Comparison of ENCODE assay signal across 8 cellular contexts in genomic region chr17:58632324-58633314, GRCh38. TPM values are rescaled to one million over a fixed set of nuclear protein-coding genes. Genes with fewer than 3 reads are reported as not detected.
A peak's percentile ranks its signal among the peaks of the same experiment; 100 is the strongest.
DNase-seq lines count a peak whose midpoint lies in the region; ATAC-seq and TF ChIP-seq lines count a peak whose summit lies in the region.

No MANE protein-coding gene starts in this region.

- H3K27ac ChIP-seq in brain microvascular endothelial cell (peak overlapping the region; percentile 100), aorta (ENCODE audit: low read depth in 1 of 2, low read length in 2 of 2) (peak overlapping the region in 1 of 2 donors; percentile 74)

- no peak overlapping the region for H3K27ac Mint-ChIP-seq in memory B cell

- ATAC-seq in memory B cell (ENCODE audit: low read depth) (no peak), aorta (ENCODE audit: low FRiP score) (no peak), GM18873 (IDR thresholded peaks at IDR 0.05; ENCODE audit: low FRiP score, unreplicated experiment) (no peak)

- H3K9me3 ChIP-seq in aorta (ENCODE audit: control insufficient read depth, low read length): no peaks in the 10 kb centered on the region

- H3K4me3 ChIP-seq in brain microvascular endothelial cell (ENCODE audit: low read depth, low read length): peak overlapping the region; percentile 48
- H3K4me3 ChIP-seq in aorta (ENCODE audit: low read length in 2 of 2): peak overlapping the region; percentile 6 to 86

- H3K36me3 ChIP-seq in brain microvascular endothelial cell (replicated peaks) (no peaks in the 10 kb centered on the region), aorta (ENCODE audit: control insufficient read depth in 1 of 2, insufficient read depth in 2 of 2, low read length in 1 of 2) (no peaks in the 10 kb centered on the region)

- in situ Hi-C loops in brain microvascular endothelial cell (cut with HindIII; ENCODE audit: low pct_ligation_motif_present, low sequenced_read_pairs): no loop called here

- no peaks in the 10 kb centered on the region for H3K27me3 ChIP-seq in brain microvascular endothelial cell (replicated peaks)
- H3K27me3 ChIP-seq in aorta (ENCODE audit: control insufficient read depth in 1 of 2, insufficient read depth in 2 of 2, low read length in 1 of 2): peaks cover 0 to 2% of the 10 kb centered on the region in 2 donors

- TF ChIP-seq CTCF in brain microvascular endothelial cell (IDR thresholded peaks at IDR 0.05; ENCODE audit: low read depth, low read length, missing control alignments): no peak

- H3K36me3 Mint-ChIP-seq in memory B cell: no peaks in the 10 kb centered on the region

- DNase-seq in stimulated activated CD4-positive, alpha-beta T cell treated with anti-CD3 and anti-CD28 coated beads, Interleukin-12 subunit alpha, Interleukin-12 subunit beta, amount 100 ng/mL, for 4 hours: peak; percentile 5
- no peak for DNase-seq in stimulated activated CD4-positive, alpha-beta T cell treated with anti-CD3 and anti-CD28 coated beads, Interleukin-1b, Interleukin-23, amount 100 ng/mL, for 48 hours
- no peak for DNase-seq in brain microvascular endothelial cell
- no peak for DNase-seq in memory B cell (ENCODE audit: low spot score in 2 of 2)
- DNase-seq in aorta: no peak
- DNase-seq in activated CD8-positive, alpha-beta memory T cell treated with anti-CD3 and anti-CD28 coated beads, Interleukin-2, amount 50 U/mL, for 4 hours: no peak
- DNase-seq in HCEC 1CT: no peak

- intact Hi-C loops in aorta (cut with DNase I): loop anchor here (1.0 to 5.0 kb wide), 4 partner anchors 60 to 115 kb away; partner anchors contain the start of genes RAD51C (in 1 of the 2) and TEX14 (in 1 of the 2)

- H3K9me3 Mint-ChIP-seq in memory B cell: no peaks in the 10 kb centered on the region

- 56 to 65% methylated on average over 20 of the region's 20 CpGs for WGBS in aorta, 2 donors

- no peaks in the 10 kb centered on the region for H3K27me3 Mint-ChIP-seq in memory B cell

- H3K4me1 Mint-ChIP-seq in memory B cell: peaks cover 7% of the 10 kb centered on the region

- no peaks in the 10 kb centered on the region for H3K4me1 ChIP-seq in aorta (ENCODE audit: control insufficient read depth in 1 of 2, insufficient read depth in 2 of 2, low read length in 2 of 2)

- H3K4me3 Mint-ChIP-seq in memory B cell: peak overlapping the region; percentile 46

RNA-seq across cellular contexts. Expression of gene TEX14, which starts 59.2 kb away (rescaled TPM):
- total RNA-seq in aorta: under 1 TPM; 0.16 to 0.24 TPM
- polyA plus RNA-seq in aorta: under 1 TPM in 1 of 2 donors, not detected in 1; 0.18 TPM

RNA-seq across cellular contexts. Expression of gene RAD51C, which starts 59.8 kb away (rescaled TPM):
- 10 to 100 TPM; 21.0 to 25.0 TPM for total RNA-seq in aorta
- polyA plus RNA-seq in aorta: 10 to 100 TPM; 20.0 to 37.6 TPM
